In the genomic region with DNA sequence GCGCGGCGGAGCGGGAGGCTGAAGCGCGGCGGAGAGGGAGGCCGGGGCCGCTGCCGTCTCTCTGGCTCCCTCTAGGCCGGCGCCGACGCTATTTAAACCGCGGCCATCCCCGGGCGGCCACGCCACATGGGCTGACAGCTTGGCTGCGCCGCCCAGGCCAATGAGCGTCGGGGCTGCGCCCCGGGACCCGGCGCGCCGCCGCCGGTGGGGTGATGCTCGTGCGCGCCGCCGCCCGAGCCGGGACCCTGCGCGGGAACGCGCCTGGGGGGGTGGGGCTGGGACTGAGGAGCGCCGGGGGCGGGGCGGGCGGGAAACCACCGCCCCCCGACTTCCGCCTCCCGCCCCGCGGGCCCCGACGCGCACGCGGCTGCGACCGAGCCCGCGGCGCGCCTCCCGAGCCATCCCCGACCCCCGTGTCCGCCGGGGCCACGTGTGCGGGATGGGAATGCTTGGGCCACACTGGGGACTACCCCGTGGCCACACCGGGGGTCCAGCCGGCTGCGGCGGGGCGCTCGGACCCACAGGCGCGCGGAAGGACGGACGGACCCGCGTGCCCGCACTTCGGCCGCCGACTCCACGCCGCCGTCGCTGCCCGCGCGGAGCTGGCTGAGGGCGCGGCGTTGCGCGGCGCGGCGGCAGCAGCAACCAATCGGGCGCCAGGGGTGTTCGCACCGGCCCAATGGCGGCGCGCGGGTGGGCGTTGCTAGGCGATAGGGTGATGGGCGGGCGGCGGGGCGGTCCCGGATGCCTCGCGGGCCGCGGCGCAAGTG, we compare ENCODE assay signal across 8 cellular contexts. TPM values are rescaled to one million over a fixed set of nuclear protein-coding genes. Genes with fewer than 3 reads are reported as not detected.
DNase-seq lines count a peak whose midpoint lies in the region; ATAC-seq and TF ChIP-seq lines count a peak whose summit lies in the region.

A gene (minus strand): TSS at position 68 of the 770 bp plus-strand sequence. CDS start 1,791 bp downstream, outside the sequence.

- no peaks in the 10 kb centered on the region for H3K27me3 ChIP-seq in heart left ventricle
- H3K27me3 ChIP-seq in upper lobe of right lung = no peaks in the 10 kb centered on the region

- H3K9me3 ChIP-seq in heart left ventricle (no peaks in the 10 kb centered on the region), upper lobe of right lung (no peaks in the 10 kb centered on the region)

- H3K27ac ChIP-seq in heart left ventricle (peak within 1 kb of the TSS; percentile 69 to 99 (median 96)), upper lobe of right lung (peak within 1 kb of the TSS; percentile 92)

- DNase-seq in NCI-H1417 (lab: John Stamatoyannopoulos, UW) (peak; percentile 95 to 97 (median 97)), SW 1271 (lab: John Stamatoyannopoulos, UW) (peak; percentile 78 to 89), heart left ventricle (peak; percentile 95 to 97 (median 96)), posterior vena cava (ENCODE audit: low spot score) (peak; percentile 98), upper lobe of right lung (peak; percentile 98)
- peak; percentile 96 for DNase-seq in activated naive CD8-positive, alpha-beta T cell treated with anti-CD3 and anti-CD28 coated beads, Interleukin-2, amount 50 U/mL, for 24 hours

- 0 to 1% (median 1%) methylated on average over 61 to 124 of the region's 124 CpGs for WGBS in heart left ventricle, 4 donors

- H3K4me3 Mint-ChIP-seq in activated naive CD8-positive, alpha-beta T cell treated with anti-CD3 and anti-CD28 coated beads, Interleukin-2, amount 50 U/mL, for 24 hours = peak within 1 kb of the TSS; percentile 76

- H3K27me3 Mint-ChIP-seq in activated naive CD8-positive, alpha-beta T cell treated with anti-CD3 and anti-CD28 coated beads, Interleukin-2, amount 50 U/mL, for 24 hours = no peaks in the 10 kb centered on the region

- TF ChIP-seq CTCF in GM12874 (IDR thresholded peaks at IDR 0.05; ENCODE audit: insufficient read depth, low read depth, low read length) (peak; percentile 57), heart left ventricle (IDR thresholded peaks at IDR 0.05) (peak in 11 of 12 donors; percentile 6 to 61 (median 45)), upper lobe of right lung (IDR thresholded peaks at IDR 0.05) (peak; percentile 50)

- ATAC-seq in HG02763 (IDR thresholded peaks at IDR 0.05; ENCODE audit: unreplicated experiment) (peak; percentile 64), heart left ventricle (peak; percentile 83 to 90 (median 87)), upper lobe of right lung (peak; percentile 85)
- peak; percentile 83 for ATAC-seq in activated naive CD8-positive, alpha-beta T cell treated with anti-CD3 and anti-CD28 coated beads, Interleukin-2, amount 50 U/mL, for 24 hours

- H3K4me1 ChIP-seq in heart left ventricle (peaks cover 0 to 44% (median 23%) of the 10 kb centered on the region in 12 donors), upper lobe of right lung (peaks cover 21% of the 10 kb centered on the region)

- H3K9me3 Mint-ChIP-seq in activated naive CD8-positive, alpha-beta T cell treated with anti-CD3 and anti-CD28 coated beads, Interleukin-2, amount 50 U/mL, for 24 hours = no peaks in the 10 kb centered on the region

- TF ChIP-seq POLR2A in heart left ventricle (IDR thresholded peaks at IDR 0.05) = peak; percentile 95 to 98

- H3K36me3 Mint-ChIP-seq in activated naive CD8-positive, alpha-beta T cell treated with anti-CD3 and anti-CD28 coated beads, Interleukin-2, amount 50 U/mL, for 24 hours (ENCODE audit: low read depth) = peaks cover 5% of the 10 kb centered on the region

- no peak within 1 kb of the TSS for H3K27ac Mint-ChIP-seq in activated naive CD8-positive, alpha-beta T cell treated with anti-CD3 and anti-CD28 coated beads, Interleukin-2, amount 50 U/mL, for 24 hours

- H3K4me1 Mint-ChIP-seq in activated naive CD8-positive, alpha-beta T cell treated with anti-CD3 and anti-CD28 coated beads, Interleukin-2, amount 50 U/mL, for 24 hours = peaks cover 19% of the 10 kb centered on the region

- peak within 1 kb of the TSS; percentile 65 to 95 (median 82) for H3K4me3 ChIP-seq in heart left ventricle
- H3K4me3 ChIP-seq in upper lobe of right lung = peak within 1 kb of the TSS; percentile 78

- intact Hi-C loops in heart left ventricle (cut with DNase I) = loop anchor here in 3 of 10 donors (1.0 to 5.0 kb wide), 7 partner anchors 32 to 122 kb away; a partner anchor contains a TSS
- intact Hi-C loops in posterior vena cava (cut with DNase I) = no loop called here
- intact Hi-C loops in upper lobe of right lung (cut with DNase I) = no loop called here

- H3K36me3 ChIP-seq in heart left ventricle = peaks cover 0 to 28% (median 17%) of the 10 kb centered on the region in 9 donors
- peaks cover 27% of the 10 kb centered on the region for H3K36me3 ChIP-seq in upper lobe of right lung

RNA-seq across cellular contexts. Expression of the gene that starts here (rescaled TPM):
- total RNA-seq in heart left ventricle (100 to 1,000 TPM in 1 of 9 donors, 10 to 100 TPM in 7, 1 to 10 TPM in 1; 6.9 to 103 (median 18.9) TPM), posterior vena cava (10 to 100 TPM; 41.9 to 50.6 TPM), upper lobe of right lung (432 TPM)
- polyA plus RNA-seq in heart left ventricle = 10 to 100 TPM; 17.5 to 47.5 TPM

Comparison
In these comparisons a context has a peak if more than half of its experiments do, and no peak if none do; other contexts are left out.
1. Peak in every context shown above with its lines: DNase-seq, ATAC-seq, H3K4me3 ChIP-seq and H3K27ac ChIP-seq.